ENCODE assay signal across 13 cellular contexts in the genomic region with DNA sequence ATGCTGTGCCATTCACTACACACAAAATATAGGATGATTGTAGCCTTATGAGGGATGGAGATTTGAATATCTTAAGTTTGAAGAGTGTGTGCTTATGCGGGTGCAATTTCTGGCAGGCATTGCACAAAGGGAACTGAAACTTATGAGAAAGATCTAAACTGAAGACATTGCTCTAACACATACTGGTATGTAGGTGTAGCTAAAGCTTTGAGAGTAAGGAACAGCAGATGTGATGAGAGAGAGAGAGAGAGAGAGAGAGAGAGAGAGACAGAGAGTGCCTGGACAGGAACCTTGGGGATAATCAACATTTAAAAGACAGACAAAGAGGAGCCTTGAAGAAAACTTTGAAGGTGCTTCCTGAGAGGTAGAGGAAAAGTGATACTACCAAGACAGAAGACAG.
DNase-seq lines count a peak whose midpoint lies in the region; ATAC-seq and TF ChIP-seq lines count a peak whose summit lies in the region.
"Had no signal": no experiment of that assay in that cellular context is flagged by ENCODE, and none has a peak within 500 bp of the region (broad histone marks: within the 10 kb centered on the region; RNA-seq: fewer than 3 reads in every experiment).

No MANE protein-coding gene starts in this region.

- no peaks in the 10 kb centered on the region for H3K4me1 Mint-ChIP-seq in Caco-2 (ENCODE audit: low read depth, unreplicated experiment)
- H3K4me1 Mint-ChIP-seq: activated T-helper 17 cell treated with anti-CD3 and anti-CD28 coated beads, Interleukin-2, amount 50 U/mL, for 72 hours had no signal

- H3K4me1 ChIP-seq in DND-41 (ENCODE audit: insufficient read depth, low read length) (no peaks in the 10 kb centered on the region), Caco-2 (no peaks in the 10 kb centered on the region)
- H3K4me1 ChIP-seq: gastroesophageal sphincter had no signal

- H3K4me2 ChIP-seq in DND-41 (ENCODE audit: insufficient read depth, low read length) = no peak overlapping the region

- ATAC-seq in DND-41 (ENCODE audit: insufficient read depth, low read depth) (peak; percentile 35; the same call in 1 of the 3 replicates), GM19043 (IDR thresholded peaks at IDR 0.05; ENCODE audit: low read depth, unreplicated experiment) (peak; percentile 98), HG02623 (IDR thresholded peaks at IDR 0.05; ENCODE audit: unreplicated experiment) (peak; percentile 96), HG03457 (IDR thresholded peaks at IDR 0.05; ENCODE audit: unreplicated experiment) (peak; percentile 91)
- ATAC-seq: activated T-helper 17 cell treated with anti-CD3 and anti-CD28 coated beads, Interleukin-2, amount 50 U/mL, for 72 hours had no signal

- no peak overlapping the region for H3K27ac ChIP-seq in DND-41 (ENCODE audit: low read length)

- H3K4me3 ChIP-seq in DND-41 (ENCODE audit: low read depth in 1 of 2, low read length in 2 of 2) (no peak overlapping the region), Caco-2 (ENCODE audit: low read depth, low read length) (no peak overlapping the region)
- H3K4me3 ChIP-seq: gastroesophageal sphincter had no signal

- H3K4me3 Mint-ChIP-seq in Caco-2 (ENCODE audit: unreplicated experiment) = no peak overlapping the region
- H3K4me3 Mint-ChIP-seq: activated T-helper 17 cell treated with anti-CD3 and anti-CD28 coated beads, Interleukin-2, amount 50 U/mL, for 72 hours; T-helper 2 cell treated with Interferon-gamma antibody and Interleukin-4, amounts not matched to agents 5 μg/mL and 100 μg/mL, for 36 hours had no signal

- H3K27me3 Mint-ChIP-seq in Caco-2 (ENCODE audit: insufficient read depth, unreplicated experiment) = peaks cover 2% of the 10 kb centered on the region

- H3K9me3 Mint-ChIP-seq in Caco-2 (ENCODE audit: unreplicated experiment) = no peaks in the 10 kb centered on the region
- H3K9me3 Mint-ChIP-seq: activated T-helper 17 cell treated with anti-CD3 and anti-CD28 coated beads, Interleukin-2, amount 50 U/mL, for 72 hours; T-helper 2 cell treated with Interferon-gamma antibody and Interleukin-4, amounts not matched to agents 5 μg/mL and 100 μg/mL, for 36 hours had no signal

- H3K9ac ChIP-seq in DND-41 (ENCODE audit: low read depth, low read length) = no peak overlapping the region

- H3K36me3 ChIP-seq in DND-41 (ENCODE audit: insufficient read depth, low read length) (no peaks in the 10 kb centered on the region), Caco-2 (ENCODE audit: control insufficient read depth, insufficient read depth, low read length) (no peaks in the 10 kb centered on the region)
- H3K36me3 ChIP-seq: gastroesophageal sphincter had no signal

- H3K36me3 Mint-ChIP-seq in Caco-2 (ENCODE audit: insufficient read depth, unreplicated experiment) = no peaks in the 10 kb centered on the region

- POLR2A ChIA-PET in Caco-2 (lab: Charles Lee) = no interaction called here

- H3K79me2 ChIP-seq in DND-41 (ENCODE audit: insufficient read depth, low read length) = no peaks in the 10 kb centered on the region

- intact Hi-C loops in Caco-2 (cut with micrococcal nuclease; ENCODE audit: unreplicated experiment) = loop anchor here (10.0 kb wide), 1 partner anchor 671 kb away; no protein-coding TSS in a partner anchor

- no TSS peak for BruUV-seq in Caco-2 (replicated peaks; lab: Mats Ljungman, UMichigan)

- H4K20me1 ChIP-seq in DND-41 (ENCODE audit: insufficient read depth, low read length) = no peaks in the 10 kb centered on the region

- TF ChIP-seq CTCF in DND-41 (IDR thresholded peaks at IDR 0.05; ENCODE audit: borderline replicate concordance, extremely low read depth, low read length, poor library complexity, severe bottlenecking) (no peak), Caco-2 (IDR thresholded peaks at IDR 0.05; ENCODE audit: insufficient read depth in 1 of 2, low read depth in 1 of 2, low read length in 1 of 2, severe bottlenecking in 1 of 2, unreplicated experiment in 1 of 2) (no peak)

- CTCF ChIA-PET in Caco-2 (lab: Charles Lee) = no interaction called here

- H3K27ac Mint-ChIP-seq in Caco-2 (ENCODE audit: unreplicated experiment) = no peak overlapping the region
- H3K27ac Mint-ChIP-seq: activated T-helper 17 cell treated with anti-CD3 and anti-CD28 coated beads, Interleukin-2, amount 50 U/mL, for 72 hours; T-helper 2 cell treated with Interferon-gamma antibody and Interleukin-4, amounts not matched to agents 5 μg/mL and 100 μg/mL, for 36 hours had no signal

- H3K9me3 ChIP-seq in DND-41 (ENCODE audit: insufficient read depth, low read length, severe bottlenecking) = no peaks in the 10 kb centered on the region
- H3K9me3 ChIP-seq in Caco-2 = no peaks in the 10 kb centered on the region
- H3K9me3 ChIP-seq: gastroesophageal sphincter had no signal

- no peak overlapping the region for H2AFZ ChIP-seq in DND-41 (ENCODE audit: low read depth, low read length)

- no peaks in the 10 kb centered on the region for H3K27me3 ChIP-seq in DND-41 (ENCODE audit: insufficient read depth, low read length, poor library complexity)
- no peaks in the 10 kb centered on the region; the same call in 1 of the 2 replicates for H3K27me3 ChIP-seq in Caco-2 (replicated peaks; ENCODE audit: control insufficient read depth, insufficient read depth, low read length)
- H3K27me3 ChIP-seq: gastroesophageal sphincter had no signal

- no peak for DNase-seq in DND-41
- DNase-seq in COR-L47 (lab: John Stamatoyannopoulos, UW) = no peak
- no peak for DNase-seq in Caco-2
- no peak for DNase-seq in T-helper 2 cell
- DNase-seq in NCI-H748 treated with DMSO at 0.1 percent for 48 hours (lab: John Stamatoyannopoulos, UW) = no peak
- DNase-seq: midbrain, NCI-H510A treated with DMSO at 0.1 percent for 48 hours had no signal

Comparison
In these comparisons a context has a peak if more than half of its experiments do, and no peak if none do; other contexts are left out.
1. ATAC-seq: peak in every context shown above with its lines; median percentile 98 in GM19043; 96 in HG02623; 91 in HG03457; 35 in DND-41.